8 cellular contexts compared by ENCODE assay signal in genomic region chr10:4656576-4657194, GRCh38.
A peak's percentile ranks its signal among the peaks of the same experiment; 100 is the strongest.
DNase-seq lines count a peak whose midpoint lies in the region; ATAC-seq and TF ChIP-seq lines count a peak whose summit lies in the region.

No MANE protein-coding gene starts in this region.

- H3K27ac Mint-ChIP-seq in activated CD4-positive, alpha-beta T cell treated with anti-CD3 and anti-CD28 coated beads, Interleukin-2, amount 10 ng/mL, durations not matched to agents 7 days and 5 days: no peak overlapping the region
- H3K27ac Mint-ChIP-seq in naive thymus-derived CD4-positive, alpha-beta T cell: no peak overlapping the region

- no peaks in the 10 kb centered on the region for H3K9me3 Mint-ChIP-seq in activated CD4-positive, alpha-beta T cell treated with anti-CD3 and anti-CD28 coated beads, Interleukin-2, amount 10 ng/mL, durations not matched to agents 7 days and 5 days
- no peaks in the 10 kb centered on the region for H3K9me3 Mint-ChIP-seq in naive thymus-derived CD4-positive, alpha-beta T cell

- H3K27ac ChIP-seq in naive thymus-derived CD4-positive, alpha-beta T cell (ENCODE audit: low read depth, low read length): no peak overlapping the region
- H3K27ac ChIP-seq in transverse colon: no peak overlapping the region

- ATAC-seq in naive thymus-derived CD4-positive, alpha-beta T cell: no peak
- ATAC-seq in HG03039 (IDR thresholded peaks at IDR 0.05; ENCODE audit: unreplicated experiment): no peak

- peaks cover 16% of the 10 kb centered on the region for H3K27me3 Mint-ChIP-seq in activated CD4-positive, alpha-beta T cell treated with anti-CD3 and anti-CD28 coated beads, Interleukin-2, amount 10 ng/mL, durations not matched to agents 7 days and 5 days
- peaks cover 4 to 30% (median 8%) of the 10 kb centered on the region in 5 donors for H3K27me3 Mint-ChIP-seq in naive thymus-derived CD4-positive, alpha-beta T cell

- H3K9me3 ChIP-seq in naive thymus-derived CD4-positive, alpha-beta T cell (ENCODE audit: control insufficient read depth in 2 of 3, low read length in 3 of 3): no peaks in the 10 kb centered on the region
- no peaks in the 10 kb centered on the region for H3K9me3 ChIP-seq in transverse colon

- no peaks in the 10 kb centered on the region for H3K27me3 ChIP-seq in naive thymus-derived CD4-positive, alpha-beta T cell (ENCODE audit: control insufficient read depth in 2 of 2, insufficient read depth in 2 of 2, low read length in 2 of 2)
- H3K27me3 ChIP-seq in transverse colon: no peaks in the 10 kb centered on the region

- in situ Hi-C loops in transverse colon (cut with MboI; ENCODE audit: low pct_ligation_motif_present in 1 of 4, low pct_unique_long_range_greater_than_20kb in 1 of 4, low sequenced_read_pairs in 3 of 4): loop anchor here (25.0 kb wide), 3 partner anchors 594 to 1419 kb away; partner anchors contain the start of gene KLF6 (in 1 of the 4)

- H3K4me1 Mint-ChIP-seq in activated CD4-positive, alpha-beta T cell treated with anti-CD3 and anti-CD28 coated beads, Interleukin-2, amount 10 ng/mL, durations not matched to agents 7 days and 5 days: peaks cover 11% of the 10 kb centered on the region
- peaks cover 0 to 11% (median 0%) of the 10 kb centered on the region in 7 donors for H3K4me1 Mint-ChIP-seq in naive thymus-derived CD4-positive, alpha-beta T cell

- peak; percentile 80 for TF ChIP-seq CTCF in GM12865 (IDR thresholded peaks at IDR 0.05; ENCODE audit: insufficient read depth, low read depth, low read length, missing control alignments)
- TF ChIP-seq CTCF in epithelial cell of proximal tubule (conservative IDR thresholded peaks at IDR 0.05; ENCODE audit: low read depth, low read length): peak; percentile 97
- TF ChIP-seq CTCF in transverse colon (IDR thresholded peaks at IDR 0.05): peak; percentile 86 to 96 (median 89)

- WGBS in transverse colon (ENCODE audit: low coverage in 1 of 2), 2 donors: 10 to 12% methylated on average over 7 of the region's 7 CpGs

- POLR2A ChIA-PET in activated CD4-positive, alpha-beta T cell treated with anti-CD3 and anti-CD28 coated beads, Interleukin-2, amount 10 ng/mL, durations not matched to agents 7 days and 5 days (lab: Charles Lee): no interaction called here
- POLR2A ChIA-PET in naive thymus-derived CD4-positive, alpha-beta T cell (lab: Charles Lee): no interaction called here

- CTCF ChIA-PET in activated CD4-positive, alpha-beta T cell treated with anti-CD3 and anti-CD28 coated beads, Interleukin-2, amount 10 ng/mL, durations not matched to agents 7 days and 5 days (lab: Charles Lee): interaction anchor here (0.6 kb wide), 1 partner anchor 1505 kb away, joined by 3 read pairs; no protein-coding TSS in a partner anchor
- CTCF ChIA-PET in naive thymus-derived CD4-positive, alpha-beta T cell (lab: Charles Lee): interaction anchor here (0.6 to 5.4 kb wide), 9 partner anchors 14 to 1464 kb away, joined by 3 to 33 read pairs (median 4); no protein-coding TSS in a partner anchor

- no peaks in the 10 kb centered on the region for H3K4me1 ChIP-seq in naive thymus-derived CD4-positive, alpha-beta T cell (ENCODE audit: control insufficient read depth in 2 of 2, insufficient read depth in 2 of 2, low read length in 2 of 2)
- H3K4me1 ChIP-seq in transverse colon: peaks cover under 1 to 12% (median 1%) of the 10 kb centered on the region in 4 donors

- H3K4me3 ChIP-seq in GM12865 (ENCODE audit: low read depth, low read length) (no peak overlapping the region), epithelial cell of proximal tubule (ENCODE audit: low read depth, low read length) (no peak overlapping the region), transverse colon (no peak overlapping the region)
- no peak overlapping the region for H3K4me3 ChIP-seq in naive thymus-derived CD4-positive, alpha-beta T cell (ENCODE audit: low read length)

- H3K4me3 Mint-ChIP-seq in activated CD4-positive, alpha-beta T cell treated with anti-CD3 and anti-CD28 coated beads, Interleukin-2, amount 10 ng/mL, durations not matched to agents 7 days and 5 days: no peak overlapping the region
- no peak overlapping the region for H3K4me3 Mint-ChIP-seq in naive thymus-derived CD4-positive, alpha-beta T cell

- TF ChIP-seq EP300 in transverse colon (IDR thresholded peaks at IDR 0.05; ENCODE audit: low read depth): no peak

- H3K36me3 ChIP-seq in naive thymus-derived CD4-positive, alpha-beta T cell (ENCODE audit: control insufficient read depth in 2 of 3, insufficient read depth in 3 of 3, low read length in 3 of 3): no peaks in the 10 kb centered on the region
- no peaks in the 10 kb centered on the region for H3K36me3 ChIP-seq in transverse colon

- no peaks in the 10 kb centered on the region for H3K36me3 Mint-ChIP-seq in activated CD4-positive, alpha-beta T cell treated with anti-CD3 and anti-CD28 coated beads, Interleukin-2, amount 10 ng/mL, durations not matched to agents 7 days and 5 days (ENCODE audit: low read depth)
- H3K36me3 Mint-ChIP-seq in naive thymus-derived CD4-positive, alpha-beta T cell: no peaks in the 10 kb centered on the region

- no peak for TF ChIP-seq POLR2A in transverse colon (IDR thresholded peaks at IDR 0.05)

- DNase-seq in A172 (ENCODE audit: low spot score): peak; percentile 76
- DNase-seq in GM12865 (ENCODE audit: low read depth): peak; percentile 52
- DNase-seq in NCI-H146 treated with DMSO at 0.1 percent for 48 hours (lab: John Stamatoyannopoulos, UW; ENCODE audit: unreplicated experiment): peak; percentile 53
- DNase-seq in activated CD4-positive, alpha-beta T cell treated with anti-CD3 and anti-CD28 coated beads, Interleukin-2, amount 10 ng/mL, durations not matched to agents 7 days and 5 days: peak; percentile 57
- no peak for DNase-seq in epithelial cell of proximal tubule (ENCODE audit: low read depth)
- peak in 8 of 9 donors; percentile 16 to 50 (median 36) for DNase-seq in naive thymus-derived CD4-positive, alpha-beta T cell
- peak; percentile 72 for DNase-seq in transverse colon

- intact Hi-C loops in naive thymus-derived CD4-positive, alpha-beta T cell (cut with micrococcal nuclease): loop anchor here (1.0 to 10.0 kb wide), 13 partner anchors 111 to 1463 kb away; partner anchors contain the start of gene KLF6 (in 1 of the 2)
- intact Hi-C loops in transverse colon (cut with DNase I; ENCODE audit: low total_unique reads): loop anchor here (5.0 kb wide), 1 partner anchor 774 kb away; no protein-coding TSS in a partner anchor
